In genomic region chr3:16987141-16987540, GRCh38 we compare ENCODE assay signal across 25 cellular contexts.
DNase-seq lines count a peak whose midpoint lies in the region; ATAC-seq, FAIRE-seq and TF ChIP-seq lines count a peak whose summit lies in the region.
"Had no signal": no experiment of that assay in that cellular context is flagged by ENCODE, and none has a peak within 500 bp of the region (broad histone marks: within the 10 kb centered on the region; RNA-seq: fewer than 3 reads in every experiment).

No MANE protein-coding gene starts in this region.

- H3K4me3 Mint-ChIP-seq in natural killer cell: no peak overlapping the region
- no peak overlapping the region for H3K4me3 Mint-ChIP-seq in natural killer cell treated with Interleukin-12 subunit alpha and Interleukin-12 subunit beta and Interleukin-15 and Interleukin-18, amount 100 ng/mL, for 72 hours
- H3K4me3 Mint-ChIP-seq: CD4-positive, CD25-positive, alpha-beta regulatory T cell had no signal

- WGBS in pancreas, 2 donors: 17 to 23% methylated on average over 4 of the region's 4 CpGs

- peaks cover 64 to 67% of the 10 kb centered on the region in 2 donors for H3K4me1 Mint-ChIP-seq in natural killer cell
- H3K4me1 Mint-ChIP-seq in natural killer cell treated with Interleukin-12 subunit alpha and Interleukin-12 subunit beta and Interleukin-15 and Interleukin-18, amount 100 ng/mL, for 72 hours (ENCODE audit: low read depth in 2 of 2): peaks cover 19 to 38% of the 10 kb centered on the region in 2 donors

- H3K9me3 Mint-ChIP-seq in natural killer cell: no peaks in the 10 kb centered on the region
- no peaks in the 10 kb centered on the region for H3K9me3 Mint-ChIP-seq in natural killer cell treated with Interleukin-12 subunit alpha and Interleukin-12 subunit beta and Interleukin-15 and Interleukin-18, amount 100 ng/mL, for 72 hours
- H3K9me3 Mint-ChIP-seq: CD4-positive, CD25-positive, alpha-beta regulatory T cell had no signal

- H3K27me3 Mint-ChIP-seq in natural killer cell (ENCODE audit: low read depth in 2 of 2): no peaks in the 10 kb centered on the region
- H3K27me3 Mint-ChIP-seq in natural killer cell treated with Interleukin-12 subunit alpha and Interleukin-12 subunit beta and Interleukin-15 and Interleukin-18, amount 100 ng/mL, for 72 hours: no peaks in the 10 kb centered on the region
- H3K27me3 Mint-ChIP-seq: CD4-positive, CD25-positive, alpha-beta regulatory T cell had no signal

- peak overlapping the region; percentile 54 to 72 for H3K27ac Mint-ChIP-seq in natural killer cell
- no peak overlapping the region for H3K27ac Mint-ChIP-seq in natural killer cell treated with Interleukin-12 subunit alpha and Interleukin-12 subunit beta and Interleukin-15 and Interleukin-18, amount 100 ng/mL, for 72 hours
- H3K27ac Mint-ChIP-seq: CD4-positive, CD25-positive, alpha-beta regulatory T cell had no signal

- no peaks in the 10 kb centered on the region for H3K27me3 ChIP-seq in pancreas
- H3K27me3 ChIP-seq: BLaER1 had no signal

- no peak for ATAC-seq in natural killer cell
- no peak for ATAC-seq in natural killer cell treated with Interleukin-12 subunit alpha and Interleukin-12 subunit beta and Interleukin-15 and Interleukin-18, amount 100 ng/mL, for 72 hours
- ATAC-seq in pancreas: peak; percentile 77 to 90 (median 82)
- no peak for ATAC-seq in HG03354 (IDR thresholded peaks at IDR 0.05; ENCODE audit: poor library complexity, severe bottlenecking, unreplicated experiment)

- no peak for DNase-seq in natural killer cell
- no peak for DNase-seq in natural killer cell treated with Interleukin-12 subunit alpha and Interleukin-12 subunit beta and Interleukin-15 and Interleukin-18, amount 100 ng/mL, for 72 hours (ENCODE audit: low spot score)
- peak in 4 of 6 donors; percentile 17 to 31 (median 25) for DNase-seq in pancreas
- DNase-seq in DMS79 (lab: John Stamatoyannopoulos, UW): no peak
- no peak for DNase-seq in NCI-H82 (lab: John Stamatoyannopoulos, UW)
- DNase-seq: CD4-positive, CD25-positive, alpha-beta regulatory T cell; DMS153; GOT3; HCEC 1CT; Karpas-422; NCI-H1092; NCI-H1417 treated with DMSO at 0.1 percent for 48 hours; NCI-H187; NCI-H2081 treated with DMSO at 0.1 percent for 48 hours; NCI-H2171; NCI-H226; NCI-H510A; SK-N-SH had no signal

- intact Hi-C loops in natural killer cell (cut with micrococcal nuclease) (no loop called here), pancreas (cut with DNase I) (no loop called here)

- H3K4me3 ChIP-seq in pancreas: no peak overlapping the region
- H3K4me3 ChIP-seq: BLaER1 had no signal

- TF ChIP-seq CTCF in natural killer cell (IDR thresholded peaks at IDR 0.05) (no peak), pancreas (IDR thresholded peaks at IDR 0.05) (no peak)

- H3K27ac ChIP-seq in pancreas: peak overlapping the region in 2 of 4 donors; percentile 0 to 1
- H3K27ac ChIP-seq: BLaER1, HL-60 had no signal

- H3K9me3 ChIP-seq in pancreas: no peaks in the 10 kb centered on the region
- H3K9me3 ChIP-seq: SK-N-SH had no signal

- peaks cover 11 to 24% (median 20%) of the 10 kb centered on the region in 3 donors for H3K4me1 ChIP-seq in pancreas
- H3K4me1 ChIP-seq: BLaER1 had no signal

- FAIRE-seq in islet of Langerhans (lab: Jason Lieb, UNC) (peak; percentile 71), pancreas (lab: Jason Lieb, UNC) (no peak)
- FAIRE-seq: A204.1, G401.6, RCC 7860 had no signal

- no peaks in the 10 kb centered on the region for H3K36me3 ChIP-seq in pancreas
- H3K36me3 ChIP-seq: BLaER1 had no signal

- no peaks in the 10 kb centered on the region for H3K36me3 Mint-ChIP-seq in natural killer cell
- H3K36me3 Mint-ChIP-seq in natural killer cell treated with Interleukin-12 subunit alpha and Interleukin-12 subunit beta and Interleukin-15 and Interleukin-18, amount 100 ng/mL, for 72 hours: no peaks in the 10 kb centered on the region
- H3K36me3 Mint-ChIP-seq: CD4-positive, CD25-positive, alpha-beta regulatory T cell had no signal

Comparison
In these comparisons a context has a peak if more than half of its experiments do, and no peak if none do; other contexts are left out.
1. H3K27ac Mint-ChIP-seq: peak in natural killer cell (2 of 2); none in natural killer cell treated with Interleukin-12 subunit alpha and Interleukin-12 subunit beta and Interleukin-15 and Interleukin-18, amount 100 ng/mL, for 72 hours (0 of 2).
2. ATAC-seq: peak in pancreas (4 of 4); none in natural killer cell (0 of 3), natural killer cell treated with Interleukin-12 subunit alpha and Interleukin-12 subunit beta and Interleukin-15 and Interleukin-18, amount 100 ng/mL, for 72 hours (0 of 2) and HG03354 (single experiment).
3. DNase-seq: peak in pancreas (4 of 6); none in natural killer cell (single experiment), natural killer cell treated with Interleukin-12 subunit alpha and Interleukin-12 subunit beta and Interleukin-15 and Interleukin-18, amount 100 ng/mL, for 72 hours (single experiment), DMS79 (single experiment) and NCI-H82 (single experiment).